In genomic region chr9:106846307-106846706, GRCh38 we compare ENCODE assay signal across 26 cellular contexts.
"Had no signal": no experiment of that assay in that cellular context is flagged by ENCODE, and none has a peak within 500 bp of the region (broad histone marks: within the 10 kb centered on the region; RNA-seq: fewer than 3 reads in every experiment).

No MANE protein-coding gene starts in this region.

- H3K79me2 ChIP-seq: hepatocyte had no signal

- FAIRE-seq: kidney had no signal

- H3K4me2 ChIP-seq: hepatocyte had no signal

- H3K4me1 ChIP-seq: heart right ventricle, left ventricle myocardium inferior, prostate gland, spleen, testis, thyroid gland, upper lobe of left lung, vagina had no signal

- H3K4me1 Mint-ChIP-seq: mesothelial cell of epicardium; naive thymus-derived CD4-positive, alpha-beta T cell; stimulated activated memory B cell treated with anti-CD40 and anti-IgM and Interleukin-4, amounts not matched to agents 10 μg/mL and 1 μg/mL and 100 μg/mL, for 72 hours; stimulated activated naive CD8-positive, alpha-beta T cell treated with anti-CD3 and anti-CD28 coated beads, Interleukin-15, amount 100 ng/mL, for 72 hours had no signal

- H3K27ac ChIP-seq: heart right ventricle, hepatocyte, left ventricle myocardium inferior, ovary, prostate gland, skin epidermis, spleen, testis, thyroid gland, upper lobe of left lung, vagina had no signal

- H2AFZ ChIP-seq: hepatocyte had no signal

- H3K36me3 ChIP-seq: heart right ventricle, left ventricle myocardium inferior, ovary, prostate gland, spleen, thyroid gland, transverse colon, upper lobe of left lung, vagina had no signal

- H3K27me3 Mint-ChIP-seq: stimulated activated memory B cell treated with anti-CD40 and anti-IgM and Interleukin-4, amounts not matched to agents 10 μg/mL and 1 μg/mL and 100 μg/mL, for 72 hours; stimulated activated naive CD8-positive, alpha-beta T cell treated with anti-CD3 and anti-CD28 coated beads, Interleukin-15, amount 100 ng/mL, for 72 hours had no signal

- H3K36me3 Mint-ChIP-seq: mesothelial cell of epicardium; naive thymus-derived CD4-positive, alpha-beta T cell; natural killer cell treated with Interleukin-12 subunit alpha and Interleukin-12 subunit beta and Interleukin-15 and Interleukin-18, amount 100 ng/mL, for 72 hours; stimulated activated memory B cell treated with anti-CD40 and anti-IgM and Interleukin-4, amounts not matched to agents 10 μg/mL and 1 μg/mL and 100 μg/mL, for 72 hours had no signal

- H3K27me3 ChIP-seq: heart right ventricle, hepatocyte, ovary, spleen, testis, thyroid gland, transverse colon, upper lobe of left lung, vagina had no signal

- H3K4me3 ChIP-seq: heart right ventricle, hepatocyte, left ventricle myocardium inferior, lung, ovary, prostate gland, skin epidermis, spleen, testis, thyroid gland, transverse colon, upper lobe of left lung, vagina had no signal

- H3K4me3 Mint-ChIP-seq: mesothelial cell of epicardium; naive thymus-derived CD4-positive, alpha-beta T cell; natural killer cell treated with Interleukin-12 subunit alpha and Interleukin-12 subunit beta and Interleukin-15 and Interleukin-18, amount 100 ng/mL, for 72 hours; stimulated activated memory B cell treated with anti-CD40 and anti-IgM and Interleukin-4, amounts not matched to agents 10 μg/mL and 1 μg/mL and 100 μg/mL, for 72 hours; stimulated activated naive CD8-positive, alpha-beta T cell treated with anti-CD3 and anti-CD28 coated beads, Interleukin-15, amount 100 ng/mL, for 72 hours had no signal

- H3K27ac Mint-ChIP-seq: mesothelial cell of epicardium; naive thymus-derived CD4-positive, alpha-beta T cell; natural killer cell treated with Interleukin-12 subunit alpha and Interleukin-12 subunit beta and Interleukin-15 and Interleukin-18, amount 100 ng/mL, for 72 hours; stimulated activated memory B cell treated with anti-CD40 and anti-IgM and Interleukin-4, amounts not matched to agents 10 μg/mL and 1 μg/mL and 100 μg/mL, for 72 hours; stimulated activated naive CD8-positive, alpha-beta T cell treated with anti-CD3 and anti-CD28 coated beads, Interleukin-15, amount 100 ng/mL, for 72 hours had no signal

- H3K9me3 Mint-ChIP-seq: mesothelial cell of epicardium; natural killer cell treated with Interleukin-12 subunit alpha and Interleukin-12 subunit beta and Interleukin-15 and Interleukin-18, amount 100 ng/mL, for 72 hours; stimulated activated memory B cell treated with anti-CD40 and anti-IgM and Interleukin-4, amounts not matched to agents 10 μg/mL and 1 μg/mL and 100 μg/mL, for 72 hours; stimulated activated naive CD8-positive, alpha-beta T cell treated with anti-CD3 and anti-CD28 coated beads, Interleukin-15, amount 100 ng/mL, for 72 hours had no signal

- ATAC-seq: heart right ventricle; naive thymus-derived CD4-positive, alpha-beta T cell; natural killer cell treated with Interleukin-12 subunit alpha and Interleukin-12 subunit beta and Interleukin-15 and Interleukin-18, amount 100 ng/mL, for 72 hours; right cardiac atrium; sciatic nerve; stimulated activated memory B cell treated with anti-CD40 and anti-IgM and Interleukin-4, amounts not matched to agents 10 μg/mL and 1 μg/mL and 100 μg/mL, for 72 hours; stimulated activated naive CD8-positive, alpha-beta T cell treated with anti-CD3 and anti-CD28 coated beads, Interleukin-15, amount 100 ng/mL, for 72 hours had no signal

- H3K9me3 ChIP-seq: heart right ventricle, left ventricle myocardium inferior, ovary, prostate gland, spleen, testis, thyroid gland, transverse colon, upper lobe of left lung, vagina had no signal

- DNase-seq: heart right ventricle; kidney; left ventricle myocardium inferior; mesendoderm; naive thymus-derived CD4-positive, alpha-beta T cell; ovary; posterior cingulate gyrus; retina; right cardiac atrium; spleen; stimulated activated CD4-positive, alpha-beta T cell treated with anti-CD3 and anti-CD28 coated beads, Interleukin-4, amount 100 ng/mL, for 24 hours; stimulated activated naive CD4-positive, alpha-beta T cell treated with Interleukin-2 at 50 U/mL for 16 hours; stimulated activated naive CD8-positive, alpha-beta T cell treated with anti-CD3 and anti-CD28 coated beads, Interleukin-15, amount 100 ng/mL, for 72 hours; testis; thyroid gland; transverse colon; upper lobe of left lung had no signal
